ENCODE assay signal across 23 cellular contexts in the genomic region with DNA sequence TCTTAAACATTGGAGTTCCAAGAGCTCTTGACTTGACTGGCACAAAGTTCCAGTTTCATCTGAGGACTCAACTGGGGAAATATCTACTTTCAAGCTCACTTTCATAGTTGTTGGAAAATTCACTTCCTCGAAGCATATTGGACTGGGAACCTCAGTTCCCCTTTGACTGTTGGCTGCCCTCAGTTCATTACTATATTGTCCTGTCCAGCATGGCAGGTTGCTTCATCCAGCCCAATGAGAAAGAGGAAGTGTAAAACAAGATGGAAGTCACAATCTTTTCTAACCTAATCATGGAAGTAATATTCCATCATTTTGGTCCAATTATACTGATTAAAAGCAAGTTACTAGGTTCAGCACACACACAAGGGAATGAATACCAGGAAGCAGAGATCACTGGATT. TPM values are rescaled to one million over a fixed set of nuclear protein-coding genes. Genes with fewer than 3 reads are reported as not detected.
"Had no signal": no experiment of that assay in that cellular context is flagged by ENCODE, and none has a peak within 500 bp of the region (broad histone marks: within the 10 kb centered on the region; RNA-seq: fewer than 3 reads in every experiment).

No MANE protein-coding gene starts in this region.

- H3K36me3 ChIP-seq: gastroesophageal sphincter, right lobe of liver, suprapubic skin, upper lobe of left lung, vagina had no signal

- H3K4me1 ChIP-seq: gastroesophageal sphincter, psoas muscle, suprapubic skin, tibial artery, upper lobe of left lung, vagina had no signal

- H3K9me3 ChIP-seq: gastroesophageal sphincter, psoas muscle, right lobe of liver, suprapubic skin, upper lobe of left lung, vagina had no signal

- DNase-seq: cortex of kidney; dorsolateral prefrontal cortex; effector CD8-positive, alpha-beta T cell; glutamatergic neuron; immature natural killer cell; left cardiac atrium; left ventricle myocardium superior; mesendoderm; naive B cell; psoas muscle; retina; right lobe of liver; stimulated activated CD4-positive, alpha-beta T cell treated with anti-CD3 and anti-CD28 coated beads, Interleukin-4, amount 100 ng/mL, for 1 hour; stimulated activated CD8-positive, alpha-beta memory T cell treated with anti-CD3 and anti-CD28 coated beads, Interleukin-4, amount 100 ng/mL, for 48 hours; stimulated activated naive CD8-positive, alpha-beta T cell treated with anti-CD3 and anti-CD28 coated beads, Interleukin-15, Interleukin-2, amounts not matched to agents 100 U/mL and 50 U/mL, for 24 hours; tibial artery had no signal

- H3K27ac ChIP-seq: dorsolateral prefrontal cortex, gastroesophageal sphincter, psoas muscle, right lobe of liver, suprapubic skin, tibial artery, upper lobe of left lung, vagina had no signal

- H3K27me3 ChIP-seq: dorsolateral prefrontal cortex, gastroesophageal sphincter, right lobe of liver, suprapubic skin, tibial artery, upper lobe of left lung, vagina had no signal

- ATAC-seq: esophagus mucosa; gastroesophageal sphincter; left cardiac atrium; left ventricle myocardium superior; psoas muscle; right lobe of liver; stimulated activated effector memory CD8-positive, alpha-beta T cell treated with anti-CD3 and anti-CD28 coated beads, Interleukin-12 subunit alpha, Interleukin-12 subunit beta, amount 100 ng/mL, for 72 hours; stimulated activated naive CD8-positive, alpha-beta T cell treated with anti-CD3 and anti-CD28 coated beads, Interleukin-15, Interleukin-2, amounts not matched to agents 100 U/mL and 50 U/mL, for 24 hours had no signal

- H3K4me3 ChIP-seq: dorsolateral prefrontal cortex, gastroesophageal sphincter, lung, psoas muscle, right lobe of liver, suprapubic skin, tibial artery, upper lobe of left lung, vagina had no signal

RNA-seq across cellular contexts. Expression of gene ZNF697, which starts 54.2 kb away (rescaled TPM):
- polyA plus RNA-seq: immature natural killer cell had no signal
